Comparison of ENCODE assay signal across 19 cellular contexts in the genomic region with DNA sequence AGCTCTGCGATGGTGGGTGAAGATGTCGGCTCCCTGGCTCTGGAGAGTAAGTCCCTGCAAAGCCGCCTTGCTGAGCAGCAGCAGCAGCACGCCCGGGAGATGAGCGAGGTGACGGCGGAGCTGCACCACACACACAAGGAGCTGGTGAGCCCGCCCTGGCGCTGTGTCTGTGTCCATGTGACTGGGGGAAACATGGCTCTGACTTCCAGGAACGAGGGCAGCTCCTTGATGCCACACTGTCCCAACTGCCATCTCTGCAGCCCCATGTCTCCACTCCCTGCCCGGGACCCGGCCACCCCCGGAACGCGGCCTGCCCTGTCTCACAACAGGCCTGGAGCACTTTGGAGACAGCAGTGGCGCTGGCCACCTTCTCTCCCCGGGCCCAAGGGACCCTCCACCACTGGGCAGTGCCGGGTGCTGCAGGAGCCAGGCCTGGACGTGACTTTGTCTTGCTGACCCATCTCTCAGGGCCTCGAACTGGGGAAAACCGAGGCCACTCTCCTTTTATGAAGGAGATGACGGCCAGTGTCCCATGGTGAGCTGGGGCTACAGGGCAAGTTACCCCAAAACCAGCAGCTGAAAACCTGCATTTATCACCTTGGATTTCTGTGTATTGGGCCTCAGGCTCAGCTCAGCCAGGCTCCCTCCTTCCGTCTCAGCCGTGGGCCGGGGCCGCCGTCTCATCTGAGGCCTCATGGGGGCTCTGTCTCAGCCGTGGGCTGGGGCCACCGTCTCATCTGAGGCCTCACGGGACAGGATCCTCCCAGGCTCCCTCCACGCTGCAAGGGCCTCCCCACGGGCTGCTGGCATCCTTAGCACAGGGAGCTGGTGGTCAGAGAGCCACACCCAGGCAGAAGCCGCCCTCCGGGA.
"Had no signal": no experiment of that assay in that cellular context is flagged by ENCODE, and none has a peak within 500 bp of the region (broad histone marks: within the 10 kb centered on the region; RNA-seq: fewer than 3 reads in every experiment).

No MANE protein-coding gene starts in this region.

- H3K4me3 Mint-ChIP-seq: activated naive CD4-positive, alpha-beta T cell treated with anti-CD3 and anti-CD28 coated beads for 36 hours; activated T-helper 17 cell treated with anti-CD3 and anti-CD28 coated beads, Interleukin-2, amount 50 U/mL, for 72 hours; brain; natural killer cell; T-helper 17 cell had no signal

- H3K27me3 Mint-ChIP-seq: activated T-helper 17 cell treated with anti-CD3 and anti-CD28 coated beads, Interleukin-2, amount 50 U/mL, for 72 hours; brain; T-helper 17 cell had no signal

- H3K27ac Mint-ChIP-seq: activated naive CD4-positive, alpha-beta T cell treated with anti-CD3 and anti-CD28 coated beads for 36 hours; activated T-helper 17 cell treated with anti-CD3 and anti-CD28 coated beads, Interleukin-2, amount 50 U/mL, for 72 hours; natural killer cell; T-helper 17 cell had no signal

- H3K4me1 Mint-ChIP-seq: activated T-helper 17 cell treated with anti-CD3 and anti-CD28 coated beads, Interleukin-2, amount 50 U/mL, for 72 hours; brain; natural killer cell had no signal

- H3K9me3 Mint-ChIP-seq: activated naive CD4-positive, alpha-beta T cell treated with anti-CD3 and anti-CD28 coated beads for 36 hours; activated T-helper 17 cell treated with anti-CD3 and anti-CD28 coated beads, Interleukin-2, amount 50 U/mL, for 72 hours; brain; natural killer cell had no signal

- DNase-seq: activated CD4-positive, alpha-beta T cell treated with anti-CD3 and anti-CD28 coated beads for 1 hour; activated CD4-positive, alpha-beta T cell treated with anti-CD3 and anti-CD28 coated beads, Interleukin-2, amount 50 U/mL, for 4 hours; activated naive CD4-positive, alpha-beta T cell treated with anti-CD3 and anti-CD28 coated beads for 36 hours; central memory CD4-positive, alpha-beta T cell; cortex of kidney; left ventricle myocardium inferior; mesendoderm; natural killer cell; retina; stimulated activated CD4-positive, alpha-beta T cell treated with anti-CD3 and anti-CD28 coated beads, Interleukin-12 subunit alpha, Interleukin-12 subunit beta, amount 100 ng/mL, for 4 hours; stimulated activated CD4-positive, alpha-beta T cell treated with anti-CD3 and anti-CD28 coated beads, Interleukin-1b, Interleukin-23, amount 100 ng/mL, for 48 hours; stimulated activated CD8-positive, alpha-beta memory T cell treated with anti-CD3 and anti-CD28 coated beads, Interleukin-4, amount 100 ng/mL, for 48 hours; stimulated activated naive CD4-positive, alpha-beta T cell; substantia nigra; T-helper 17 cell; transverse colon had no signal

- ATAC-seq: activated T-helper 17 cell treated with anti-CD3 and anti-CD28 coated beads, Interleukin-2, amount 50 U/mL, for 72 hours; heart right ventricle; natural killer cell; T-helper 17 cell had no signal
